18 cellular contexts compared by ENCODE assay signal in genomic region chr4:33453436-33453835, GRCh38.
DNase-seq lines count a peak whose midpoint lies in the region; FAIRE-seq and TF ChIP-seq lines count a peak whose summit lies in the region.
"Had no signal": no experiment of that assay in that cellular context is flagged by ENCODE, and none has a peak within 500 bp of the region (broad histone marks: within the 10 kb centered on the region; RNA-seq: fewer than 3 reads in every experiment).

No MANE protein-coding gene starts in this region.

- H3K27me3 Mint-ChIP-seq in progenitor cell of endocrine pancreas = no peaks in the 10 kb centered on the region
- H3K27me3 Mint-ChIP-seq: CD4-positive, CD25-positive, alpha-beta regulatory T cell had no signal

- no peak overlapping the region for H3K4me3 Mint-ChIP-seq in progenitor cell of endocrine pancreas (ENCODE audit: low read depth)
- H3K4me3 Mint-ChIP-seq: CD4-positive, CD25-positive, alpha-beta regulatory T cell; CD8-positive, alpha-beta T cell; GM23338; H9 had no signal

- POLR2A ChIA-PET in RWPE1 (lab: Yijun Ruan, JAX; ENCODE audit: low non-redundant PET) = no interaction called here

- no peak overlapping the region for H3K27ac Mint-ChIP-seq in progenitor cell of endocrine pancreas
- H3K27ac Mint-ChIP-seq: CD4-positive, CD25-positive, alpha-beta regulatory T cell; CD8-positive, alpha-beta T cell; GM23338; H9 had no signal

- DNase-seq in RWPE1 (ENCODE audit: low spot score) = no peak
- no peak for DNase-seq in epithelial cell of prostate (ENCODE audit: low read depth, low spot score)
- peak; percentile 68 for DNase-seq in mesenteric fat pad (ENCODE audit: low spot score)
- DNase-seq in urothelium cell line (ENCODE audit: low spot score) = no peak
- no peak for DNase-seq in progenitor cell of endocrine pancreas (ENCODE audit: low spot score, unreplicated experiment)
- DNase-seq in MV-4-11 (lab: John Stamatoyannopoulos, UW) = no peak
- no peak for DNase-seq in NCI-H524 treated with DMSO at 0.1 percent for 48 hours (lab: John Stamatoyannopoulos, UW)
- DNase-seq: C1 segment of cervical spinal cord; Caco-2; CD4-positive, CD25-positive, alpha-beta regulatory T cell; CD8-positive, alpha-beta T cell; DMS153; DMS79 treated with DMSO at 0.1 percent for 48 hours; GF-D8; H9 had no signal

- H3K27ac ChIP-seq in RWPE1 = peak overlapping the region; percentile 38; the same call in 1 of the 2 replicates
- H3K27ac ChIP-seq in epithelial cell of prostate = peak overlapping the region; percentile 37

- no peaks in the 10 kb centered on the region for H3K36me3 Mint-ChIP-seq in progenitor cell of endocrine pancreas (ENCODE audit: insufficient read depth)
- H3K36me3 Mint-ChIP-seq: CD4-positive, CD25-positive, alpha-beta regulatory T cell; CD8-positive, alpha-beta T cell had no signal

- no peak for TF ChIP-seq CTCF in RWPE1 (conservative IDR thresholded peaks at IDR 0.05; ENCODE audit: low read depth)
- TF ChIP-seq CTCF in progenitor cell of endocrine pancreas (IDR thresholded peaks at IDR 0.05; ENCODE audit: unreplicated experiment) = no peak

- CTCF ChIA-PET in RWPE1 (lab: Yijun Ruan, JAX) = no interaction called here

- FAIRE-seq in urothelium cell line (lab: Jason Lieb, UNC) = peak; percentile 44
- FAIRE-seq: GM12891, GM18507 had no signal

- no peaks in the 10 kb centered on the region for H3K4me1 Mint-ChIP-seq in progenitor cell of endocrine pancreas (ENCODE audit: low read depth)
- H3K4me1 Mint-ChIP-seq: CD4-positive, CD25-positive, alpha-beta regulatory T cell had no signal

- peaks cover 10% of the 10 kb centered on the region for H3K9me3 Mint-ChIP-seq in progenitor cell of endocrine pancreas (ENCODE audit: low read depth)
